In genomic region chr19:39566064-39566463, GRCh38 we compare ENCODE assay signal across 3 cellular contexts.
TF ChIP-seq lines count a peak whose summit lies in the region.

No MANE protein-coding gene starts in this region.

TF ChIP-seq in SK-N-SH, 30 proteins besides CTCF, POLR2A, EP300 and RAD21:
- peak; percentile 88 for TF ChIP-seq REST (IDR thresholded peaks at IDR 0.05; ENCODE audit: low read depth, low read length)
- TF ChIP-seq SMC3 (IDR thresholded peaks at IDR 0.05; ENCODE audit: low read depth, low read length): no peak

TF ChIP-seq in SK-N-SH treated with all-trans-retinoic acid at 6 μM for 48 hours, 23 proteins besides CTCF, POLR2A, EP300 and RAD21 (continued from another document):
- TF ChIP-seq PATZ1 (CRISPR knock-in tag; IDR thresholded peaks at IDR 0.05; ENCODE audit: borderline replicate concordance) (no peak), ESRRG (CRISPR knock-in tag; IDR thresholded peaks at IDR 0.05) (no peak), PPARA (CRISPR knock-in tag; IDR thresholded peaks at IDR 0.05; ENCODE audit: borderline replicate concordance) (no peak), CSDC2 (CRISPR knock-in tag; IDR thresholded peaks at IDR 0.05) (no peak), TSHZ2 (CRISPR knock-in tag; IDR thresholded peaks at IDR 0.05) (no peak), TOX (CRISPR knock-in tag; IDR thresholded peaks at IDR 0.05; ENCODE audit: borderline replicate concordance) (no peak), ZFP3 (CRISPR knock-in tag; IDR thresholded peaks at IDR 0.05) (no peak), SNAI2 (CRISPR knock-in tag; IDR thresholded peaks at IDR 0.05) (no peak), ZNF70 (CRISPR knock-in tag; IDR thresholded peaks at IDR 0.05) (no peak), GLIS3 (CRISPR knock-in tag; IDR thresholded peaks at IDR 0.05) (no peak), POU6F1 (CRISPR knock-in tag; IDR thresholded peaks at IDR 0.05; ENCODE audit: borderline replicate concordance, low read depth) (no peak), RARB (CRISPR knock-in tag; IDR thresholded peaks at IDR 0.05) (no peak), ISL1 (CRISPR knock-in tag; IDR thresholded peaks at IDR 0.05) (no peak)

TF ChIP-seq in HCT116, 20 proteins besides CTCF, POLR2A, EP300 and RAD21 (continued from another document):
- TF ChIP-seq REST (IDR thresholded peaks at IDR 0.05; ENCODE audit: low read depth): peak; percentile 38; the same call in 1 of the 2 replicates
